Comparison of ENCODE assay signal across 14 cellular contexts in the genomic region with DNA sequence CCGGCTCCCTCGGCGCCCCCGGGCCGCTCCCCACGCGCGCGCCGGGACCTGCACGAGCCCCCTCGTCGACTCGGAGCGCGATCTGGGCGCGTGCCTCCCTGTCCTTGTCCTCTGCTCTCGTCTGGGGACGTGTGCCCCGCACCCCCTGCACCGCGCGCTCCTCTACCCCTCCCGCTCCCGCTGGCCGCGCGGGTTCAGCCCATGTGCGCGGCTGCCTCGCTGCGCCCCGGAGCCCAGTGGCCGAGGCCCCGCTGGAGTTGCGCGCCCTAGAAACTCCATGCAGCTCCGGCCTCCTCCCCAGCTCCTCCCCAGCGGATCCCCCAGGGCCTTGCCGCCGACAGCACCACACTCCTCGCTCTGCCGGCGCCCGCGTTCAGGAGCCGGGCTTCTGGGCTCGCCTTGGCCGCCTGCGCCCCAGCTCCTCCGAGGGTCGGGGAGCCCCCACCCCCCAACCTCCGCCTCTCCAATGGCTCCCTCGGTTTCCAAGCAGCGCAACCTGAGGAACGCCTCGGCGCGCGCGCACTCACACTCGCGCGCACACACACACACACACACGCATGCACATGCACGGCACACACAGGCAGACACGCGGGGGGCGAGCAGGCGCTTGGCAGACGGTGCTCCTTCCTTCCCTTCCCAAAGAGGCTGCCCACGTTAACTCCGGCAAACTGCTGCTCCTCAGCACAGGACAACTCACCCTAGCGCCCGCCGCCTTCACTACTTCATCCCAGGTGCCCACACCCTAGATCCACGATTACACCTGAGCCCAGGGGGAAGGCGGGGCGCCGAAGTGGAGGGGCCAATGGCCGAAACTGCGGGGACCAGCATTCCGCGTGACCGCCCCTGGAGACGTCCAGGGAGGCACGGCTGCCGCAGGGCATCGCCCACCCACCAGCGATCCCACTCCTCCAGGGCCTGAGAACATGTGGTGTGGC.
DNase-seq lines count a peak whose midpoint lies in the region; ATAC-seq and TF ChIP-seq lines count a peak whose summit lies in the region.
"Had no signal": no experiment of that assay in that cellular context is flagged by ENCODE, and none has a peak within 500 bp of the region (broad histone marks: within the 10 kb centered on the region; RNA-seq: fewer than 3 reads in every experiment).

No MANE protein-coding gene starts in this region.

- H3K4me2 ChIP-seq in trophoblast cell (ENCODE audit: low read length), result peak overlapping the region; percentile 90

- no peak overlapping the region for H4K12ac ChIP-seq in trophoblast cell (ENCODE audit: low read depth, low read length)

- H2BK5ac ChIP-seq in trophoblast cell (ENCODE audit: low read depth, low read length, poor library complexity), result no peak overlapping the region

- no peak overlapping the region for H3K4me3 Mint-ChIP-seq in activated CD4-positive, alpha-beta memory T cell treated with anti-CD3 and anti-CD28 coated beads, Interleukin-2, amount 10 ng/mL, durations not matched to agents 7 days and 5 days
- no peak overlapping the region for H3K4me3 Mint-ChIP-seq in CD8-positive, alpha-beta T cell
- H3K4me3 Mint-ChIP-seq: activated T-helper 1 cell treated with anti-CD3 and anti-CD28 coated beads, Interleukin-12 subunit alpha, Interleukin-12 subunit beta, Interleukin-2, Interleukin-4 antibody, amounts not matched to agents 30 ng/mL and 10 ng/mL and 1 ng/mL, durations not matched to agents 14 hours and 24 hours and 36 hours had no signal

- DNase-seq in NCI-H2029 treated with DMSO at 0.1 percent for 48 hours (lab: John Stamatoyannopoulos, UW), result peak; percentile 16
- no peak for DNase-seq in NCI-H2029 (lab: John Stamatoyannopoulos, UW)
- peak; percentile 47 for DNase-seq in NCI-H2171 (lab: John Stamatoyannopoulos, UW)
- no peak for DNase-seq in esophagus squamous epithelium (lab: John Stamatoyannopoulos, UW)
- DNase-seq in trophoblast cell, result no peak
- no peak for DNase-seq in HCEC 1CT
- DNase-seq in activated CD4-positive, alpha-beta memory T cell treated with anti-CD3 and anti-CD28 coated beads, Interleukin-2, amount 10 ng/mL, durations not matched to agents 7 days and 5 days, result no peak
- DNase-seq in CD8-positive, alpha-beta T cell, result no peak
- DNase-seq: 8988T; activated CD4-positive, CD25-positive, alpha-beta regulatory T cell treated with anti-CD3 and anti-CD28 coated beads, Interleukin-2, amount 50 U/mL, for 72 hours; central memory CD4-positive, alpha-beta T cell; NCI-H226; SHP77 treated with DMSO at 0.1 percent for 48 hours had no signal

- H3K18ac ChIP-seq in trophoblast cell (ENCODE audit: low read length), result no peak overlapping the region

- intact Hi-C loops in esophagus squamous epithelium (cut with DNase I), result no loop called here
- intact Hi-C loops in CD8-positive, alpha-beta T cell (cut with DNase I, micrococcal nuclease), result no loop called here

- no peak overlapping the region for H2AFZ ChIP-seq in trophoblast cell (ENCODE audit: insufficient read depth, low read length, poor library complexity)

- H3K27me3 ChIP-seq in esophagus squamous epithelium (peaks cover 0 to 58% (median 7%) of the 10 kb centered on the region in 4 donors), trophoblast cell (ENCODE audit: insufficient read depth, low read length) (peaks cover 31% of the 10 kb centered on the region)
- H3K27me3 ChIP-seq in CD8-positive, alpha-beta T cell (ENCODE audit: insufficient read depth, low read length), result no peaks in the 10 kb centered on the region

- peaks cover 0 to 7% (median 1%) of the 10 kb centered on the region in 3 donors for H3K9me3 ChIP-seq in esophagus squamous epithelium
- peaks cover 7% of the 10 kb centered on the region for H3K9me3 ChIP-seq in trophoblast cell (ENCODE audit: insufficient read depth, low read depth, low read length)
- no peaks in the 10 kb centered on the region for H3K9me3 ChIP-seq in CD8-positive, alpha-beta T cell (ENCODE audit: low read length)

- H3K27ac Mint-ChIP-seq in activated CD4-positive, alpha-beta memory T cell treated with anti-CD3 and anti-CD28 coated beads, Interleukin-2, amount 10 ng/mL, durations not matched to agents 7 days and 5 days, result no peak overlapping the region
- no peak overlapping the region for H3K27ac Mint-ChIP-seq in CD8-positive, alpha-beta T cell
- H3K27ac Mint-ChIP-seq: activated T-helper 1 cell treated with anti-CD3 and anti-CD28 coated beads, Interleukin-12 subunit alpha, Interleukin-12 subunit beta, Interleukin-2, Interleukin-4 antibody, amounts not matched to agents 30 ng/mL and 10 ng/mL and 1 ng/mL, durations not matched to agents 14 hours and 24 hours and 36 hours had no signal

- no peak for TF ChIP-seq CTCF in esophagus squamous epithelium (IDR thresholded peaks at IDR 0.05)
- TF ChIP-seq CTCF in CD8-positive, alpha-beta T cell (IDR thresholded peaks at IDR 0.05), result no peak

- H3K79me1 ChIP-seq in trophoblast cell (ENCODE audit: low read length), result no peaks in the 10 kb centered on the region

- no peak for ATAC-seq in CD8-positive, alpha-beta T cell

- H3K27ac ChIP-seq in esophagus squamous epithelium (no peak overlapping the region), trophoblast cell (ENCODE audit: low read depth, low read length) (no peak overlapping the region)
- H3K27ac ChIP-seq in CD8-positive, alpha-beta T cell (ENCODE audit: low read depth, low read length), result no peak overlapping the region

- no peak overlapping the region for H4K91ac ChIP-seq in trophoblast cell (ENCODE audit: low read depth, low read length)

- H3K4me1 ChIP-seq in esophagus squamous epithelium (peaks cover 0 to 24% (median 15%) of the 10 kb centered on the region in 3 donors), trophoblast cell (ENCODE audit: control insufficient read depth in 1 of 2, insufficient read depth in 2 of 2, low read length in 2 of 2) (peaks cover 10 to 16% of the 10 kb centered on the region in 2 experiments)
- H3K4me1 ChIP-seq in CD8-positive, alpha-beta T cell (ENCODE audit: insufficient read depth, low read length), result no peaks in the 10 kb centered on the region

- H3K14ac ChIP-seq in trophoblast cell (ENCODE audit: low read length), result no peak overlapping the region

- peaks cover 11% of the 10 kb centered on the region for H3K9me3 Mint-ChIP-seq in activated CD4-positive, alpha-beta memory T cell treated with anti-CD3 and anti-CD28 coated beads, Interleukin-2, amount 10 ng/mL, durations not matched to agents 7 days and 5 days
- H3K9me3 Mint-ChIP-seq in CD8-positive, alpha-beta T cell, result peaks cover 14% of the 10 kb centered on the region

- no peak overlapping the region for H2BK120ac ChIP-seq in trophoblast cell (ENCODE audit: insufficient read depth, low read length, poor library complexity)

- H3K36me3 ChIP-seq in esophagus squamous epithelium, result no peaks in the 10 kb centered on the region
- H3K36me3 ChIP-seq in trophoblast cell (ENCODE audit: control insufficient read depth in 1 of 2, insufficient read depth in 2 of 2, low read length in 2 of 2), result no peaks in the 10 kb centered on the region
- H3K36me3 ChIP-seq in CD8-positive, alpha-beta T cell (ENCODE audit: insufficient read depth, low read length), result no peaks in the 10 kb centered on the region

- CTCF ChIA-PET in activated CD4-positive, alpha-beta memory T cell treated with anti-CD3 and anti-CD28 coated beads, Interleukin-2, amount 10 ng/mL, durations not matched to agents 7 days and 5 days (lab: Charles Lee), result no interaction called here
- CTCF ChIA-PET in CD8-positive, alpha-beta T cell (lab: Charles Lee), result interaction anchor here (0.6 kb wide), 1 partner anchor 449 kb away, joined by 3 read pairs; no protein-coding TSS in a partner anchor

- no peak overlapping the region for H2BK12ac ChIP-seq in trophoblast cell (ENCODE audit: low read length)

- no peaks in the 10 kb centered on the region for H3K79me2 ChIP-seq in trophoblast cell (ENCODE audit: control insufficient read depth, insufficient read depth, low read length, poor library complexity)

- H3K23ac ChIP-seq in trophoblast cell (ENCODE audit: low read length), result no peak overlapping the region

- WGBS in esophagus squamous epithelium, 2 donors, result 7 to 18% methylated on average over 25 to 39 of the region's 91 CpGs
- no CpG with 5 or more reads among the region's 91 CpGs for WGBS in trophoblast cell (ENCODE audit: extremely low coverage, insufficient coverage, insufficient read length)

- H4K8ac ChIP-seq in trophoblast cell (ENCODE audit: low read depth, low read length), result no peak overlapping the region

- no peak for TF ChIP-seq POLR2A in esophagus squamous epithelium (IDR thresholded peaks at IDR 0.05)

- peaks cover 10% of the 10 kb centered on the region for H3K27me3 Mint-ChIP-seq in activated CD4-positive, alpha-beta memory T cell treated with anti-CD3 and anti-CD28 coated beads, Interleukin-2, amount 10 ng/mL, durations not matched to agents 7 days and 5 days
- peaks cover 32% of the 10 kb centered on the region for H3K27me3 Mint-ChIP-seq in CD8-positive, alpha-beta T cell (ENCODE audit: low read depth)

- H3K9ac ChIP-seq in trophoblast cell (ENCODE audit: low read length), result no peak overlapping the region

- no peak overlapping the region for H2AK5ac ChIP-seq in trophoblast cell (ENCODE audit: low read length)

- no peaks in the 10 kb centered on the region for H3K4me1 Mint-ChIP-seq in activated CD4-positive, alpha-beta memory T cell treated with anti-CD3 and anti-CD28 coated beads, Interleukin-2, amount 10 ng/mL, durations not matched to agents 7 days and 5 days
- no peaks in the 10 kb centered on the region for H3K4me1 Mint-ChIP-seq in CD8-positive, alpha-beta T cell (ENCODE audit: low read depth)

- POLR2A ChIA-PET in activated CD4-positive, alpha-beta memory T cell treated with anti-CD3 and anti-CD28 coated beads, Interleukin-2, amount 10 ng/mL, durations not matched to agents 7 days and 5 days (lab: Charles Lee), result no interaction called here
- POLR2A ChIA-PET in CD8-positive, alpha-beta T cell (lab: Charles Lee), result no interaction called here

- peaks cover 2% of the 10 kb centered on the region for H3K36me3 Mint-ChIP-seq in activated CD4-positive, alpha-beta memory T cell treated with anti-CD3 and anti-CD28 coated beads, Interleukin-2, amount 10 ng/mL, durations not matched to agents 7 days and 5 days (ENCODE audit: low read depth)
- no peaks in the 10 kb centered on the region for H3K36me3 Mint-ChIP-seq in CD8-positive, alpha-beta T cell

- no peak overlapping the region for H3K4ac ChIP-seq in trophoblast cell (ENCODE audit: low read depth, low read length)

- H3K4me3 ChIP-seq in esophagus squamous epithelium (peak overlapping the region in 3 of 4 donors; percentile 2 to 29 (median 28)), trophoblast cell (ENCODE audit: low read depth, low read length) (peak overlapping the region; percentile 66)
- no peak overlapping the region for H3K4me3 ChIP-seq in CD8-positive, alpha-beta T cell (ENCODE audit: low read depth, low read length)

Comparison
In these comparisons a context has a peak if more than half of its experiments do, and no peak if none do; other contexts are left out.
1. DNase-seq: peak in NCI-H2029 treated with DMSO at 0.1 percent for 48 hours (single experiment) and NCI-H2171 (single experiment); none in NCI-H2029 (single experiment), esophagus squamous epithelium (single experiment), trophoblast cell (0 of 2), HCEC 1CT (single experiment), activated CD4-positive, alpha-beta memory T cell treated with anti-CD3 and anti-CD28 coated beads, Interleukin-2, amount 10 ng/mL, durations not matched to agents 7 days and 5 days (single experiment) and CD8-positive, alpha-beta T cell (0 of 7).